In genomic region chr5:74056789-74057164, GRCh38 we compare ENCODE assay signal across 9 cellular contexts.
A peak's percentile ranks its signal among the peaks of the same experiment; 100 is the strongest.
DNase-seq lines count a peak whose midpoint lies in the region; ATAC-seq and TF ChIP-seq lines count a peak whose summit lies in the region.
"Had no signal": no experiment of that assay in that cellular context is flagged by ENCODE, and none has a peak within 500 bp of the region (broad histone marks: within the 10 kb centered on the region; RNA-seq: fewer than 3 reads in every experiment).

No MANE protein-coding gene starts in this region.

- H3K9me2 ChIP-seq in PC-9 (ENCODE audit: insufficient read depth), result no peaks in the 10 kb centered on the region

- H3F3A ChIP-seq in PC-9 (ENCODE audit: insufficient read depth, low read depth), result no peaks in the 10 kb centered on the region; the same call in 1 of the 2 replicates

- no peaks in the 10 kb centered on the region for H3K79me2 ChIP-seq in PC-9 (ENCODE audit: low read depth)
- no peaks in the 10 kb centered on the region for H3K79me2 ChIP-seq in fibroblast of lung (ENCODE audit: control insufficient read depth, insufficient read depth, low read length)

- TF ChIP-seq CTCF in GM12875 (IDR thresholded peaks at IDR 0.05; ENCODE audit: borderline replicate concordance, insufficient read depth, low read depth, low read length), result peak; percentile 10; the same call in 1 of the 2 replicates
- peak; percentile 65 for TF ChIP-seq CTCF in PC-9 (conservative IDR thresholded peaks at IDR 0.05)
- peak; percentile 26 to 37 for TF ChIP-seq CTCF in fibroblast of lung (conservative IDR thresholded peaks at IDR 0.05 in 1 of 2, IDR thresholded peaks at IDR 0.05 in 1 of 2; ENCODE audit: low read depth in 1 of 2, low read length in 2 of 2)
- peak; percentile 42 for TF ChIP-seq CTCF in progenitor cell of endocrine pancreas (IDR thresholded peaks at IDR 0.05; ENCODE audit: unreplicated experiment)
- no peak for TF ChIP-seq CTCF in coronary artery (IDR thresholded peaks at IDR 0.05)
- TF ChIP-seq CTCF in CD4-positive, alpha-beta T cell (IDR thresholded peaks at IDR 0.05), result no peak

- no peaks in the 10 kb centered on the region for H3K36me3 Mint-ChIP-seq in progenitor cell of endocrine pancreas (ENCODE audit: insufficient read depth)
- H3K36me3 Mint-ChIP-seq in CD4-positive, alpha-beta T cell (ENCODE audit: low read depth), result no peaks in the 10 kb centered on the region

- POLR2A ChIA-PET in PC-9 (lab: Charles Lee; ENCODE audit: unreplicated experiment), result no interaction called here
- POLR2A ChIA-PET in CD4-positive, alpha-beta T cell (lab: Charles Lee), result no interaction called here

- no peaks in the 10 kb centered on the region for H3K9me3 Mint-ChIP-seq in progenitor cell of endocrine pancreas (ENCODE audit: low read depth)
- H3K9me3 Mint-ChIP-seq in CD4-positive, alpha-beta T cell, result no peaks in the 10 kb centered on the region

- H3K27ac ChIP-seq in PC-9 (no peak overlapping the region), fibroblast of lung (ENCODE audit: insufficient read depth, low read length) (no peak overlapping the region), coronary artery (peak overlapping the region in 1 of 2 donors; percentile 3)
- H3K27ac ChIP-seq in CD4-positive, alpha-beta T cell (ENCODE audit: low read depth, low read length), result no peak overlapping the region

- no peak overlapping the region for H3K27ac Mint-ChIP-seq in progenitor cell of endocrine pancreas
- H3K27ac Mint-ChIP-seq in CD4-positive, alpha-beta T cell, result no peak overlapping the region

- no peaks in the 10 kb centered on the region for H3K36me3 ChIP-seq in PC-9 (ENCODE audit: low read depth)
- no peaks in the 10 kb centered on the region for H3K36me3 ChIP-seq in fibroblast of lung (ENCODE audit: control insufficient read depth, insufficient read depth, low read length)

- intact Hi-C loops in PC-9 (cut with micrococcal nuclease; ENCODE audit: unreplicated experiment) (no loop called here), posterior cingulate gyrus (cut with DNase I) (no loop called here)
- intact Hi-C loops in CD4-positive, alpha-beta T cell (cut with DNase I, micrococcal nuclease), result loop anchor here (2.0 to 5.0 kb wide), 2 partner anchors 586 to 590 kb away; partner anchors contain the start of gene ENC1 (in 1 of the 2)

- peaks cover 6% of the 10 kb centered on the region for H3K27me3 Mint-ChIP-seq in progenitor cell of endocrine pancreas
- peaks cover 19% of the 10 kb centered on the region for H3K27me3 Mint-ChIP-seq in CD4-positive, alpha-beta T cell

- DNase-seq in PC-9, result peak in 1 of 2 experiments; percentile 53
- DNase-seq in fibroblast of lung (ENCODE audit: low read depth in 2 of 2), result peak; percentile 34 to 44
- no peak for DNase-seq in progenitor cell of endocrine pancreas (ENCODE audit: low spot score, unreplicated experiment)
- DNase-seq in NCI-H2171 (lab: John Stamatoyannopoulos, UW), result no peak
- no peak for DNase-seq in posterior cingulate gyrus
- no peak for DNase-seq in coronary artery (ENCODE audit: low spot score)
- no peak for DNase-seq in CD4-positive, alpha-beta T cell
- DNase-seq: activated CD4-positive, CD25-positive, alpha-beta regulatory T cell had no signal

- H3K4me1 Mint-ChIP-seq in progenitor cell of endocrine pancreas (ENCODE audit: low read depth), result no peaks in the 10 kb centered on the region
- H3K4me1 Mint-ChIP-seq in CD4-positive, alpha-beta T cell (ENCODE audit: low read depth), result no peaks in the 10 kb centered on the region

- no peak overlapping the region for H3K9ac ChIP-seq in fibroblast of lung (ENCODE audit: insufficient read depth, low read length)

- ATAC-seq in CD4-positive, alpha-beta T cell (ENCODE audit: poor library complexity), result no peak

- no peak overlapping the region for H3K4me3 Mint-ChIP-seq in progenitor cell of endocrine pancreas (ENCODE audit: low read depth)
- no peak overlapping the region for H3K4me3 Mint-ChIP-seq in CD4-positive, alpha-beta T cell

- no peaks in the 10 kb centered on the region for H3K4me1 ChIP-seq in PC-9 (replicated peaks; ENCODE audit: insufficient read depth)
- H3K4me1 ChIP-seq in fibroblast of lung (ENCODE audit: control insufficient read depth, extremely low read depth, insufficient read depth, low read length), result no peaks in the 10 kb centered on the region

- H3K4me2 ChIP-seq in PC-9 (no peak overlapping the region), fibroblast of lung (ENCODE audit: extremely low read depth, insufficient read depth, low read length) (no peak overlapping the region)

- H3K27me3 ChIP-seq in PC-9 (ENCODE audit: insufficient read depth, low read depth) (no peaks in the 10 kb centered on the region), fibroblast of lung (ENCODE audit: control insufficient read depth, insufficient read depth, low read length) (no peaks in the 10 kb centered on the region)
- H3K27me3 ChIP-seq in CD4-positive, alpha-beta T cell (ENCODE audit: control insufficient read depth, insufficient read depth, low read length), result peaks cover 20% of the 10 kb centered on the region

- H4K20me1 ChIP-seq in PC-9 (ENCODE audit: insufficient read depth), result no peaks in the 10 kb centered on the region
- H4K20me1 ChIP-seq in fibroblast of lung (ENCODE audit: control insufficient read depth, extremely low read depth, insufficient read depth, low read length), result no peaks in the 10 kb centered on the region

- CTCF ChIA-PET in PC-9 (lab: Charles Lee), result no interaction called here
- CTCF ChIA-PET in CD4-positive, alpha-beta T cell (lab: Charles Lee), result no interaction called here

- BruUV-seq in PC-9 (replicated peaks; lab: Mats Ljungman, UMichigan), result no TSS peak

- no peaks in the 10 kb centered on the region for H3K9me3 ChIP-seq in PC-9 (ENCODE audit: insufficient read depth, low read depth)
- H3K9me3 ChIP-seq in fibroblast of lung (ENCODE audit: control insufficient read depth, insufficient read depth, low read depth, low read length), result no peaks in the 10 kb centered on the region
- no peaks in the 10 kb centered on the region for H3K9me3 ChIP-seq in CD4-positive, alpha-beta T cell (ENCODE audit: control insufficient read depth, low read length)

- H2AFZ ChIP-seq in PC-9 (no peak overlapping the region), fibroblast of lung (ENCODE audit: low read length) (no peak overlapping the region)

- H3K4me3 ChIP-seq in GM12875 (ENCODE audit: low read depth, low read length) (no peak overlapping the region), PC-9 (no peak overlapping the region), fibroblast of lung (replicated peaks in 1 of 4; ENCODE audit: control extremely low read depth in 1 of 4, insufficient read depth in 1 of 4, low read depth in 3 of 4, low read length in 4 of 4) (no peak overlapping the region), coronary artery (no peak overlapping the region)

Comparison
In these comparisons a context has a peak if more than half of its experiments do, and no peak if none do; other contexts are left out.
1. CTCF ChIP-seq: peak in GM12875 (single experiment), PC-9 (single experiment), fibroblast of lung (2 of 2) and progenitor cell of endocrine pancreas (single experiment); none in coronary artery (single experiment) and CD4-positive, alpha-beta T cell (single experiment).
2. DNase-seq: peak in fibroblast of lung (2 of 2); none in progenitor cell of endocrine pancreas (single experiment), NCI-H2171 (single experiment), posterior cingulate gyrus (0 of 10), coronary artery (single experiment) and CD4-positive, alpha-beta T cell (0 of 10).
3. intact Hi-C loops: an anchor here in CD4-positive, alpha-beta T cell (2.0 to 5.0 kb wide); none called in PC-9 and posterior cingulate gyrus.